Comparison of ENCODE assay signal across 8 cellular contexts in the genomic region with DNA sequence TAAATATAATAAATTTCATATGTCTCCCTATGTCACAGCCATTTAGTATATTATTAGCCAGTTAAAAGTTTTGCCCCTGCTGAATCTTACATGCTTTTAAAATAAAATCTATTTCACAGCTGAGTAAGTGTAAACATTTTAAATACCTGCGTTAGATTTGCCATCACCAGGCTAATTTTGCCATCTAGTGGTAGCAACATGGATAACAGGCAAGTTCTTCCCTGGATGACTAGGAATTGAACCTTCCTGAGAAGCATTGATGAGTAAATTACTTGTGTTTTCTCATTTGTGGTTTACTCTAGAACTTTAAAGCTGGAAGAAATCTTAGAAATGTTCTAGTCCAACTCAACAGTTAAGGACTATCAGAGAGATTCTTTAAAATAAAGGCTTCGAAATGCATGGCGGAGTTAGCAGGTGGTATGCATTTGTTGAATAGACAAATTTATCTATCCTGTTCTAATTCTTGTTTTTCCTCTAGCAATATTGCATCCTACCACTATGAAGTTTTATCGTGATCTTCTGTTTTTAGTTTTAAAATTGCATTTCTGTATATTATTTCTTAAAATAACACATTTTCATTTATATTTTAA. TPM values are rescaled to one million over a fixed set of nuclear protein-coding genes. Genes with fewer than 3 reads are reported as not detected.
DNase-seq lines count a peak whose midpoint lies in the region; ATAC-seq and TF ChIP-seq lines count a peak whose summit lies in the region.

No MANE protein-coding gene starts in this region.

- no peak overlapping the region for H3K4me2 ChIP-seq in MM.1S (ENCODE audit: low read depth, low read length)

- peak; percentile 84 for TF ChIP-seq CTCF in MM.1S (IDR thresholded peaks at IDR 0.05; ENCODE audit: low read length)
- TF ChIP-seq CTCF in fibroblast of the aortic adventitia (IDR thresholded peaks at IDR 0.05; ENCODE audit: insufficient read depth, low read length), result peak; percentile 83

- H3K4me3 ChIP-seq in MM.1S (ENCODE audit: low read length) (no peak overlapping the region), fibroblast of the aortic adventitia (ENCODE audit: low read depth, low read length) (no peak overlapping the region)

- no peaks in the 10 kb centered on the region for H3K27me3 ChIP-seq in MM.1S (replicated peaks; ENCODE audit: insufficient read depth, low read length)

- DNase-seq in activated gamma-delta T cell treated with Interleukin-2 at 50 U/mL for 16 hours (peak; percentile 6), activated gamma-delta T cell (lab: John Stamatoyannopoulos, UW) (no peak), MM.1S (peak; percentile 63), T1000 (lab: John Stamatoyannopoulos, UW) (peak; percentile 10), fibroblast of the aortic adventitia (ENCODE audit: low read depth) (peak; percentile 84), pulmonary artery endothelial cell (ENCODE audit: low read depth, low spot score) (peak; percentile 15)

- H3K9ac ChIP-seq in MM.1S (ENCODE audit: low read length), result no peak overlapping the region

- no peaks in the 10 kb centered on the region for H3K36me3 ChIP-seq in MM.1S (replicated peaks; ENCODE audit: insufficient read depth, low read length)

- no peaks in the 10 kb centered on the region for H3K9me2 ChIP-seq in MM.1S (replicated peaks; ENCODE audit: insufficient read depth, low read length)

- H2AFZ ChIP-seq in MM.1S (ENCODE audit: low read length), result no peak overlapping the region

- H4K20me1 ChIP-seq in MM.1S (ENCODE audit: insufficient read depth, low read length), result no peaks in the 10 kb centered on the region

- H3K4me1 ChIP-seq in MM.1S (ENCODE audit: low read length), result no peaks in the 10 kb centered on the region

- H3F3A ChIP-seq in MM.1S (ENCODE audit: insufficient read depth, low read length), result no peaks in the 10 kb centered on the region

- ATAC-seq in GM21423 (IDR thresholded peaks at IDR 0.05; ENCODE audit: unreplicated experiment) (peak; percentile 44), GM19324 (IDR thresholded peaks at IDR 0.05; ENCODE audit: low FRiP score, unreplicated experiment) (no peak)

- H3K27ac ChIP-seq in MM.1S (ENCODE audit: low read length), result no peak overlapping the region

- H3K9me3 ChIP-seq in MM.1S (replicated peaks; ENCODE audit: insufficient read depth, low read length), result no peaks in the 10 kb centered on the region

- no peaks in the 10 kb centered on the region for H3K79me2 ChIP-seq in MM.1S (ENCODE audit: low read length)

RNA-seq across cellular contexts. Expression of gene PRSS35, which starts 2.6 kb away (rescaled TPM):
- total RNA-seq in fibroblast of the aortic adventitia (ENCODE audit: low replicate concordance) (3.5 and 4.7 TPM in 2 replicates), pulmonary artery endothelial cell (0.07 TPM in 2 replicates)
